ENCODE assay signal across 8 cellular contexts in genomic region chr3:45995370-45996192, GRCh38. TPM values are rescaled to one million over a fixed set of nuclear protein-coding genes. Genes with fewer than 3 reads are reported as not detected.
A peak's percentile ranks its signal among the peaks of the same experiment; 100 is the strongest.
DNase-seq lines count a peak whose midpoint lies in the region; ATAC-seq and TF ChIP-seq lines count a peak whose summit lies in the region.

FYCO1 (minus strand) TSS chr3:45995824; CDS start chr3:45984910, 10,914 bp downstream.

- H3K4me1 Mint-ChIP-seq in activated T-cell treated with anti-CD3 and anti-CD28 coated beads, Interleukin-2, amount 50 U/mL, for 4 hours (ENCODE audit: low read depth), result peaks cover 39% of the 10 kb centered on the region

- no peaks in the 10 kb centered on the region for H3K9me3 Mint-ChIP-seq in activated T-cell treated with anti-CD3 and anti-CD28 coated beads, Interleukin-2, amount 50 U/mL, for 4 hours

- ATAC-seq in GM21447 (IDR thresholded peaks at IDR 0.05; ENCODE audit: unreplicated experiment) (peak; percentile 92), Panc1 (peak; percentile 99), esophagus mucosa (peak; percentile 95)
- peak; percentile 84 to 86 for ATAC-seq in activated T-cell treated with anti-CD3 and anti-CD28 coated beads, Interleukin-2, amount 50 U/mL, for 4 hours

- BruUV-seq in Panc1 (replicated peaks; lab: Mats Ljungman, UMichigan), result no TSS peak

- no peaks in the 10 kb centered on the region for H3K27me3 Mint-ChIP-seq in activated T-cell treated with anti-CD3 and anti-CD28 coated beads, Interleukin-2, amount 50 U/mL, for 4 hours (ENCODE audit: low read depth)

- intact Hi-C loops in Panc1 (cut with micrococcal nuclease; ENCODE audit: unreplicated experiment), result no loop called here

- peak within 1 kb of the TSS; percentile 87 for H3K4me3 Mint-ChIP-seq in activated T-cell treated with anti-CD3 and anti-CD28 coated beads, Interleukin-2, amount 50 U/mL, for 4 hours

- peaks cover 3% of the 10 kb centered on the region; the same call in 1 of the 2 replicates for H3K36me3 ChIP-seq in Panc1 (ENCODE audit: control insufficient read depth, insufficient read depth, low read length)
- no peaks in the 10 kb centered on the region for H3K36me3 ChIP-seq in mucosa of stomach (ENCODE audit: control insufficient read depth, insufficient read depth, low read length)

- H3K4me1 ChIP-seq in Panc1 (ENCODE audit: control insufficient read depth, insufficient read depth, low read length) (no peaks in the 10 kb centered on the region), mucosa of stomach (ENCODE audit: control insufficient read depth, insufficient read depth, low read length) (peaks cover 17% of the 10 kb centered on the region)

- DNase-seq in DMS 273 (lab: John Stamatoyannopoulos, UW; ENCODE audit: unreplicated experiment) (peak; percentile 91), HuH-7 (ENCODE audit: low spot score) (peak; percentile 96), Panc1 (ENCODE audit: low read depth, low spot score) (peak; percentile 32)
- DNase-seq in activated T-cell treated with anti-CD3 and anti-CD28 coated beads, Interleukin-2, amount 50 U/mL, for 4 hours, result peak; percentile 85
- DNase-seq in stimulated activated CD8-positive, alpha-beta memory T cell treated with anti-CD3 and anti-CD28 coated beads, Interleukin-7, amount 100 ng/mL, for 1 hour (ENCODE audit: low read depth in 2 of 2), result peak; percentile 67 to 73

- H3K9me3 ChIP-seq in Panc1 (ENCODE audit: control insufficient read depth, insufficient read depth, low read depth, low read length), result no peaks in the 10 kb centered on the region
- H3K9me3 ChIP-seq in mucosa of stomach (ENCODE audit: control insufficient read depth, low read length), result no peaks in the 10 kb centered on the region

- CTCF ChIA-PET in Panc1 (lab: Charles Lee), result no interaction called here

- in situ Hi-C loops in Panc1 (cut with HindIII; ENCODE audit: low pct_unique_long_range_greater_than_20kb, low sequenced_read_pairs), result no loop called here

- no peaks in the 10 kb centered on the region for H3K36me3 Mint-ChIP-seq in activated T-cell treated with anti-CD3 and anti-CD28 coated beads, Interleukin-2, amount 50 U/mL, for 4 hours (ENCODE audit: insufficient read depth)

- no peak for TF ChIP-seq CTCF in Panc1 (IDR thresholded peaks at IDR 0.05)

- H3K27me3 ChIP-seq in Panc1 (ENCODE audit: control insufficient read depth, insufficient read depth, low read length), result no peaks in the 10 kb centered on the region
- H3K27me3 ChIP-seq in mucosa of stomach (ENCODE audit: control insufficient read depth, insufficient read depth, low read length), result no peaks in the 10 kb centered on the region

- H3K27ac ChIP-seq in Panc1 (ENCODE audit: low read length), result peak within 1 kb of the TSS; percentile 72

- POLR2A ChIA-PET in Panc1 (lab: Charles Lee), result no interaction called here

- H3K4me3 ChIP-seq in Panc1 (ENCODE audit: low read depth in 2 of 2, low read length in 2 of 2), result peak within 1 kb of the TSS; percentile 84 to 86
- H3K4me3 ChIP-seq in mucosa of stomach (ENCODE audit: low read length), result peak within 1 kb of the TSS; percentile 48

- peak within 1 kb of the TSS; percentile 94 for H3K9ac ChIP-seq in mucosa of stomach (ENCODE audit: low read length)

RNA-seq across cellular contexts. Expression of gene FYCO1, which starts in this region (rescaled TPM):
- total RNA-seq in Panc1 (2021; ENCODE audit: unreplicated experiment) (8.7 TPM), esophagus mucosa (18.5 TPM)
- 6.7 TPM for polyA plus RNA-seq in Panc1 (2012; ENCODE audit: insufficient read length)
- total RNA-seq in activated T-cell treated with anti-CD3 and anti-CD28 coated beads, Interleukin-2, amount 50 U/mL, for 4 hours, result 1 to 10 TPM; 9.3 to 9.9 (median 9.8) TPM

Comparison
In these comparisons a context has a peak if more than half of its experiments do, and no peak if none do; other contexts are left out.
1. Peak in every context shown above with its lines: DNase-seq, ATAC-seq, H3K4me3 ChIP-seq and H3K27ac ChIP-seq.
2. DNase-seq: peak in every context shown above with its lines; median percentile 96 in HuH-7; 91 in DMS 273; 85 in activated T-cell treated with anti-CD3 and anti-CD28 coated beads, Interleukin-2, amount 50 U/mL, for 4 hours; 70 in stimulated activated CD8-positive, alpha-beta memory T cell treated with anti-CD3 and anti-CD28 coated beads, Interleukin-7, amount 100 ng/mL, for 1 hour; 32 in Panc1.